In genomic region chr12:48424644-48425043, GRCh38 we compare ENCODE assay signal across 33 cellular contexts. TPM values are rescaled to one million over a fixed set of nuclear protein-coding genes. Genes with fewer than 3 reads are reported as not detected.
"Had no signal": no experiment of that assay in that cellular context is flagged by ENCODE, and none has a peak within 500 bp of the region (broad histone marks: within the 10 kb centered on the region; RNA-seq: fewer than 3 reads in every experiment).

No MANE protein-coding gene starts in this region.

- H3K27ac Mint-ChIP-seq: naive thymus-derived CD4-positive, alpha-beta T cell; nephron; neural progenitor cell; type B pancreatic cell had no signal

- DNase-seq: dorsolateral prefrontal cortex; effector CD4-positive, alpha-beta T cell; foreskin fibroblast; gastrocnemius medialis; head of caudate nucleus; kidney; left lung; mammary epithelial cell; mesendoderm; midbrain; naive thymus-derived CD4-positive, alpha-beta T cell; stimulated activated CD4-positive, alpha-beta T cell treated with anti-CD3 and anti-CD28 coated beads, Interleukin-12 subunit alpha, Interleukin-12 subunit beta, amount 100 ng/mL, for 4 hours; stimulated activated CD4-positive, alpha-beta T cell treated with anti-CD3 and anti-CD28 coated beads, Interleukin-1b, Interleukin-23, amount 100 ng/mL, for 48 hours; stimulated activated CD4-positive, alpha-beta T cell treated with anti-CD3 and anti-CD28 coated beads, Interleukin-4, amount 100 ng/mL, for 1 hour; stimulated activated CD8-positive, alpha-beta memory T cell treated with anti-CD3 and anti-CD28 coated beads, Interleukin-4, amount 100 ng/mL, for 48 hours; stimulated activated naive CD4-positive, alpha-beta T cell treated with Interleukin-2 at 50 U/mL for 16 hours; stomach; testis; tibial artery had no signal

- H3K4me3 Mint-ChIP-seq: nephron, neural progenitor cell, type B pancreatic cell had no signal

- H3K36me3 Mint-ChIP-seq: neural progenitor cell, type B pancreatic cell had no signal

- ATAC-seq: esophagus mucosa; gastrocnemius medialis; left lung; naive thymus-derived CD4-positive, alpha-beta T cell; sciatic nerve had no signal

RNA-seq across cellular contexts. Expression of gene ANP32D, which starts 47.7 kb away (rescaled TPM):
- total RNA-seq: esophagus mucosa; gastrocnemius medialis; glomerular endothelial cell; kidney; left lung; lower leg skin; mammary epithelial cell; mucosa of gallbladder; naive thymus-derived CD4-positive, alpha-beta T cell; osteoblast; prostate gland; right atrium auricular region; smooth muscle cell; subcutaneous adipose tissue; urinary bladder had no signal

RNA-seq across cellular contexts. Expression of gene C12orf54, which starts 57.7 kb away (rescaled TPM):
- total RNA-seq: gastrocnemius medialis; glomerular endothelial cell; kidney; left lung; lower leg skin; mucosa of gallbladder; naive thymus-derived CD4-positive, alpha-beta T cell; osteoblast; right atrium auricular region; subcutaneous adipose tissue had no signal
